1 cellular context compared by ENCODE assay signal in genomic region chr10:121442086-121442485, GRCh38.
TF ChIP-seq lines count a peak whose summit lies in the region.

No MANE protein-coding gene starts in this region.

TF ChIP-seq in GM23338, 12 proteins besides CTCF, POLR2A, EP300 and RAD21 (continued from another document):
- TF ChIP-seq, protein P1, sequence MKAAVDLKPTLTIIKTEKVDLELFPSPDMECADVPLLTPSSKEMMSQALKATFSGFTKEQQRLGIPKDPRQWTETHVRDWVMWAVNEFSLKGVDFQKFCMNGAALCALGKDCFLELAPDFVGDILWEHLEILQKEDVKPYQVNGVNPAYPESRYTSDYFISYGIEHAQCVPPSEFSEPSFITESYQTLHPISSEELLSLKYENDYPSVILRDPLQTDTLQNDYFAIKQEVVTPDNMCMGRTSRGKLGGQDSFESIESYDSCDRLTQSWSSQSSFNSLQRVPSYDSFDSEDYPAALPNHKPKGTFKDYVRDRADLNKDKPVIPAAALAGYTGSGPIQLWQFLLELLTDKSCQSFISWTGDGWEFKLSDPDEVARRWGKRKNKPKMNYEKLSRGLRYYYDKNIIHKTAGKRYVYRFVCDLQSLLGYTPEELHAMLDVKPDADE (IDR thresholded peaks at IDR 0.05), result no peak
